In the genomic region with DNA sequence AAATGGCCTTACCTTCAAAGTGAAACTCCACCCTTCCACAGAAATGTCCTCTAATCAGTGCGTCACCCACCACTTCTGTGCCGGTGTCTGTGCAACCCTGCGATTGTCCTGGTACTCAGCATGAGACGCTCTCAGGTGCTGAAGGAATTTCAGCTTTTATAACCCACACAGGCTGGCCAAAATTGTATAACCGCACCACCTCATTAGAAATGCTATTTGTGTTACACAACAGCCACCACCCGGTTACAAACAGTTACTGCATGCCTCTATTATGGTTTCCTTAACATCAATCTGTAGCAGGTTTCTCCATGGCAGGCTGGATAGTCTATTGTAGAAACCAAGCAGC, we compare ENCODE assay signal across 1 cellular context.
TF ChIP-seq lines count a peak whose summit lies in the region.

No MANE protein-coding gene starts in this region.

TF ChIP-seq in HepG2, 621 proteins besides CTCF, POLR2A, EP300 and RAD21 (continued from another document):
- peak; percentile 50 for TF ChIP-seq TEAD3 (CRISPR knock-in tag; optimal IDR thresholded peaks at IDR 0.05; ENCODE audit: borderline replicate concordance)
- no peak for TF ChIP-seq ZBED4 (CRISPR knock-in tag; IDR thresholded peaks at IDR 0.05; ENCODE audit: borderline replicate concordance)
- TF ChIP-seq CEBPG (CRISPR knock-in tag; IDR thresholded peaks at IDR 0.05), result peak; percentile 30; the same call in 1 of the 2 replicates
- TF ChIP-seq NFE2 (CRISPR knock-in tag; IDR thresholded peaks at IDR 0.05), result no peak
- TF ChIP-seq CEBPB (IDR thresholded peaks at IDR 0.05; ENCODE audit: borderline replicate concordance, low read depth, low read length), result 0 out of 2 replicates have a peak, but pooled peaks have one; percentile 36
- no peak for TF ChIP-seq ZNF713 (CRISPR knock-in tag; IDR thresholded peaks at IDR 0.05)
- peak; percentile 55; the same call in 1 of the 2 replicates for TF ChIP-seq SMC3 (IDR thresholded peaks at IDR 0.05; ENCODE audit: low read length)
- TF ChIP-seq STAG1 (CRISPR knock-in tag; IDR thresholded peaks at IDR 0.05), result peak; percentile 80
- TF ChIP-seq ZNF234 (CRISPR knock-in tag; conservative IDR thresholded peaks at IDR 0.05), result no peak
- 0 out of 2 replicates have a peak, but pooled peaks have one; percentile 14 for TF ChIP-seq LCORL (IDR thresholded peaks at IDR 0.05)
- no peak for TF ChIP-seq LCORL (CRISPR knock-in tag; IDR thresholded peaks at IDR 0.05)
- TF ChIP-seq FOXA3 (CRISPR knock-in tag; IDR thresholded peaks at IDR 0.05), result peak; percentile 24; the same call in 1 of the 2 replicates
- TF ChIP-seq, protein P1, sequence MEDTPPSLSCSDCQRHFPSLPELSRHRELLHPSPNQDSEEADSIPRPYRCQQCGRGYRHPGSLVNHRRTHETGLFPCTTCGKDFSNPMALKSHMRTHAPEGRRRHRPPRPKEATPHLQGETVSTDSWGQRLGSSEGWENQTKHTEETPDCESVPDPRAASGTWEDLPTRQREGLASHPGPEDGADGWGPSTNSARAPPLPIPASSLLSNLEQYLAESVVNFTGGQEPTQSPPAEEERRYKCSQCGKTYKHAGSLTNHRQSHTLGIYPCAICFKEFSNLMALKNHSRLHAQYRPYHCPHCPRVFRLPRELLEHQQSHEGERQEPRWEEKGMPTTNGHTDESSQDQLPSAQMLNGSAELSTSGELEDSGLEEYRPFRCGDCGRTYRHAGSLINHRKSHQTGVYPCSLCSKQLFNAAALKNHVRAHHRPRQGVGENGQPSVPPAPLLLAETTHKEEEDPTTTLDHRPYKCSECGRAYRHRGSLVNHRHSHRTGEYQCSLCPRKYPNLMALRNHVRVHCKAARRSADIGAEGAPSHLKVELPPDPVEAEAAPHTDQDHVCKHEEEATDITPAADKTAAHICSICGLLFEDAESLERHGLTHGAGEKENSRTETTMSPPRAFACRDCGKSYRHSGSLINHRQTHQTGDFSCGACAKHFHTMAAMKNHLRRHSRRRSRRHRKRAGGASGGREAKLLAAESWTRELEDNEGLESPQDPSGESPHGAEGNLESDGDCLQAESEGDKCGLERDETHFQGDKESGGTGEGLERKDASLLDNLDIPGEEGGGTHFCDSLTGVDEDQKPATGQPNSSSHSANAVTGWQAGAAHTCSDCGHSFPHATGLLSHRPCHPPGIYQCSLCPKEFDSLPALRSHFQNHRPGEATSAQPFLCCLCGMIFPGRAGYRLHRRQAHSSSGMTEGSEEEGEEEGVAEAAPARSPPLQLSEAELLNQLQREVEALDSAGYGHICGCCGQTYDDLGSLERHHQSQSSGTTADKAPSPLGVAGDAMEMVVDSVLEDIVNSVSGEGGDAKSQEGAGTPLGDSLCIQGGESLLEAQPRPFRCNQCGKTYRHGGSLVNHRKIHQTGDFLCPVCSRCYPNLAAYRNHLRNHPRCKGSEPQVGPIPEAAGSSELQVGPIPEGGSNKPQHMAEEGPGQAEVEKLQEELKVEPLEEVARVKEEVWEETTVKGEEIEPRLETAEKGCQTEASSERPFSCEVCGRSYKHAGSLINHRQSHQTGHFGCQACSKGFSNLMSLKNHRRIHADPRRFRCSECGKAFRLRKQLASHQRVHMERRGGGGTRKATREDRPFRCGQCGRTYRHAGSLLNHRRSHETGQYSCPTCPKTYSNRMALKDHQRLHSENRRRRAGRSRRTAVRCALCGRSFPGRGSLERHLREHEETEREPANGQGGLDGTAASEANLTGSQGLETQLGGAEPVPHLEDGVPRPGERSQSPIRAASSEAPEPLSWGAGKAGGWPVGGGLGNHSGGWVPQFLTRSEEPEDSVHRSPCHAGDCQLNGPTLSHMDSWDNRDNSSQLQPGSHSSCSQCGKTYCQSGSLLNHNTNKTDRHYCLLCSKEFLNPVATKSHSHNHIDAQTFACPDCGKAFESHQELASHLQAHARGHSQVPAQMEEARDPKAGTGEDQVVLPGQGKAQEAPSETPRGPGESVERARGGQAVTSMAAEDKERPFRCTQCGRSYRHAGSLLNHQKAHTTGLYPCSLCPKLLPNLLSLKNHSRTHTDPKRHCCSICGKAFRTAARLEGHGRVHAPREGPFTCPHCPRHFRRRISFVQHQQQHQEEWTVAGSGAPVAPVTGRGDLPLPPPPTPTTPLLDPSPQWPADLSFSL (CRISPR knock-in tag; IDR thresholded peaks at IDR 0.05), result 0 out of 2 replicates have a peak, but pooled peaks have one; percentile 12
- TF ChIP-seq, protein P2, sequence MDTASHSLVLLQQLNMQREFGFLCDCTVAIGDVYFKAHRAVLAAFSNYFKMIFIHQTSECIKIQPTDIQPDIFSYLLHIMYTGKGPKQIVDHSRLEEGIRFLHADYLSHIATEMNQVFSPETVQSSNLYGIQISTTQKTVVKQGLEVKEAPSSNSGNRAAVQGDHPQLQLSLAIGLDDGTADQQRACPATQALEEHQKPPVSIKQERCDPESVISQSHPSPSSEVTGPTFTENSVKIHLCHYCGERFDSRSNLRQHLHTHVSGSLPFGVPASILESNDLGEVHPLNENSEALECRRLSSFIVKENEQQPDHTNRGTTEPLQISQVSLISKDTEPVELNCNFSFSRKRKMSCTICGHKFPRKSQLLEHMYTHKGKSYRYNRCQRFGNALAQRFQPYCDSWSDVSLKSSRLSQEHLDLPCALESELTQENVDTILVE (CRISPR knock-in tag; IDR thresholded peaks at IDR 0.05), result 0 out of 2 replicates have a peak, but pooled peaks have one; percentile 36
